ENCODE assay signal across 1 cellular context in genomic region chr16:28822520-28823290, GRCh38.
TF ChIP-seq lines count a peak whose summit lies in the region.

TSS of gene ATXN2L (plus strand) at chr16:28822999. CDS start at chr16:28823260, 261 bp downstream.

TF ChIP-seq in GM12878, 131 proteins besides CTCF, POLR2A, EP300 and RAD21 (continued from another document):
- TF ChIP-seq NR2C2 (IDR thresholded peaks at IDR 0.05; ENCODE audit: borderline replicate concordance, control insufficient read depth, insufficient read length, low read depth): no peak
- peak; percentile 67 to 89; a peak in 3 of 4 replicates for TF ChIP-seq BHLHE40 (IDR thresholded peaks at IDR 0.05; ENCODE audit: borderline replicate concordance in 1 of 2, low read depth in 2 of 2, low read length in 1 of 2)
- peak; percentile 50; the same call in 1 of the 2 replicates for TF ChIP-seq TCF3 (IDR thresholded peaks at IDR 0.05; ENCODE audit: borderline replicate concordance, insufficient read depth, low read depth, low read length)
- TF ChIP-seq ETV6 (conservative IDR thresholded peaks at IDR 0.05 in 1 of 2, IDR thresholded peaks at IDR 0.05 in 1 of 2; ENCODE audit: borderline replicate concordance in 1 of 2, low read depth in 1 of 2): peak in 1 of 2 experiments; percentile 49; a peak in 1 of 4 replicates
- TF ChIP-seq FOXK2 (IDR thresholded peaks at IDR 0.05): no peak
- 0 out of 2 replicates have a peak, but pooled peaks have one; percentile 35 for TF ChIP-seq ZNF217 (IDR thresholded peaks at IDR 0.05)
